ENCODE assay signal across 25 cellular contexts in genomic region chr12:93653079-93653478, GRCh38. TPM values are rescaled to one million over a fixed set of nuclear protein-coding genes. Genes with fewer than 3 reads are reported as not detected.
DNase-seq lines count a peak whose midpoint lies in the region; ATAC-seq and TF ChIP-seq lines count a peak whose summit lies in the region.
"Had no signal": no experiment of that assay in that cellular context is flagged by ENCODE, and none has a peak within 500 bp of the region (broad histone marks: within the 10 kb centered on the region; RNA-seq: fewer than 3 reads in every experiment).

No MANE protein-coding gene starts in this region.

- no peak overlapping the region for H3K4me3 Mint-ChIP-seq in activated T-helper 17 cell treated with anti-CD3 and anti-CD28 coated beads, Interleukin-2, amount 50 U/mL, for 72 hours
- H3K4me3 Mint-ChIP-seq: activated CD4-positive, alpha-beta T cell treated with anti-CD3 and anti-CD28 coated beads for 36 hours; activated naive CD8-positive, alpha-beta T cell treated with anti-CD3 and anti-CD28 coated beads for 36 hours; CD4-positive, alpha-beta memory T cell; nephron; T-helper 17 cell had no signal

- no peaks in the 10 kb centered on the region for H3K36me3 Mint-ChIP-seq in activated T-helper 17 cell treated with anti-CD3 and anti-CD28 coated beads, Interleukin-2, amount 50 U/mL, for 72 hours (ENCODE audit: low read depth)
- H3K36me3 Mint-ChIP-seq: CD4-positive, alpha-beta memory T cell had no signal

- H3K4me1 ChIP-seq in adrenal gland (replicated peaks in 1 of 2): no peaks in the 10 kb centered on the region
- H3K4me1 ChIP-seq: pancreas, tibial nerve had no signal

- no peaks in the 10 kb centered on the region for H3K36me3 ChIP-seq in GM06990 (ENCODE audit: control insufficient read depth, insufficient read depth, low read length)
- H3K36me3 ChIP-seq in adrenal gland (replicated peaks in 1 of 2): no peaks in the 10 kb centered on the region
- H3K36me3 ChIP-seq: pancreas, tibial nerve had no signal

- intact Hi-C loops in left colon (cut with DNase I, micrococcal nuclease) (no loop called here), adrenal gland (cut with DNase I) (no loop called here)

- TF ChIP-seq CTCF in GM06990 (IDR thresholded peaks at IDR 0.05; ENCODE audit: insufficient read depth, low read length, poor library complexity, severe bottlenecking): no peak
- TF ChIP-seq CTCF in adrenal gland (IDR thresholded peaks at IDR 0.05): no peak

- DNase-seq in GM06990 (ENCODE audit: extremely low read depth, insufficient read length) (peak; percentile 3), left colon (no peak), adrenal gland (no peak), NOMO-1 treated with dmso at 0.1 percent for 144 hours (lab: John Stamatoyannopoulos, UW; ENCODE audit: unreplicated experiment) (no peak)
- DNase-seq: activated CD4-positive, alpha-beta T cell treated with anti-CD3 and anti-CD28 coated beads for 36 hours; activated effector memory CD4-positive, alpha-beta T cell treated with anti-CD3 and anti-CD28 coated beads, Interleukin-2, amount 50 U/mL, for 16 hours; activated naive CD8-positive, alpha-beta T cell treated with anti-CD3 and anti-CD28 coated beads for 36 hours; caudate nucleus; CD4-positive, alpha-beta memory T cell; head of caudate nucleus; IMR-90; kidney; mucosa of descending colon; NCI-H345; pancreas; retina; T-helper 17 cell had no signal

- H3K9me3 Mint-ChIP-seq in activated T-helper 17 cell treated with anti-CD3 and anti-CD28 coated beads, Interleukin-2, amount 50 U/mL, for 72 hours: no peaks in the 10 kb centered on the region
- H3K9me3 Mint-ChIP-seq: CD4-positive, alpha-beta memory T cell; nephron had no signal

- no peak overlapping the region for H3K27ac Mint-ChIP-seq in activated T-helper 17 cell treated with anti-CD3 and anti-CD28 coated beads, Interleukin-2, amount 50 U/mL, for 72 hours
- H3K27ac Mint-ChIP-seq: activated CD4-positive, alpha-beta T cell treated with anti-CD3 and anti-CD28 coated beads for 36 hours; activated naive CD8-positive, alpha-beta T cell treated with anti-CD3 and anti-CD28 coated beads for 36 hours; CD4-positive, alpha-beta memory T cell; nephron; T-helper 17 cell had no signal

- no peak overlapping the region for H3K4me3 ChIP-seq in GM06990 (replicated peaks; ENCODE audit: low read depth, low read length)
- H3K4me3 ChIP-seq in adrenal gland: no peak overlapping the region
- H3K4me3 ChIP-seq: lung, mucosa of descending colon, pancreas, skin epidermis, tibial nerve had no signal

- no peaks in the 10 kb centered on the region for H3K27me3 ChIP-seq in GM06990 (replicated peaks; ENCODE audit: control insufficient read depth, insufficient read depth, low read length)
- H3K27me3 ChIP-seq in adrenal gland: no peaks in the 10 kb centered on the region
- H3K27me3 ChIP-seq: pancreas, tibial nerve had no signal

- no peak overlapping the region for H3K27ac ChIP-seq in adrenal gland
- H3K27ac ChIP-seq: pancreas, skin epidermis, tibial nerve had no signal

- no peak for TF ChIP-seq POLR2A in adrenal gland (IDR thresholded peaks at IDR 0.05)

- no peaks in the 10 kb centered on the region for H3K9me3 ChIP-seq in adrenal gland (replicated peaks in 1 of 3)
- H3K9me3 ChIP-seq: mucosa of descending colon, pancreas, tibial nerve had no signal

- H3K4me1 Mint-ChIP-seq in activated T-helper 17 cell treated with anti-CD3 and anti-CD28 coated beads, Interleukin-2, amount 50 U/mL, for 72 hours: no peaks in the 10 kb centered on the region
- H3K4me1 Mint-ChIP-seq: activated CD4-positive, alpha-beta T cell treated with anti-CD3 and anti-CD28 coated beads for 36 hours; activated naive CD8-positive, alpha-beta T cell treated with anti-CD3 and anti-CD28 coated beads for 36 hours; CD4-positive, alpha-beta memory T cell; nephron had no signal

- WGBS in adrenal gland, 4 donors: 90 to 98% (median 93%) methylated on average over 3 of the region's 3 CpGs

- ATAC-seq in GM18870 (IDR thresholded peaks at IDR 0.05; ENCODE audit: unreplicated experiment) (peak; percentile 65), HG03342 (IDR thresholded peaks at IDR 0.05; ENCODE audit: unreplicated experiment) (peak; percentile 74), left colon (no peak), HG02642 (IDR thresholded peaks at IDR 0.05; ENCODE audit: poor library complexity, unreplicated experiment) (no peak)
- peak; percentile 34 for ATAC-seq in activated T-helper 17 cell treated with anti-CD3 and anti-CD28 coated beads, Interleukin-2, amount 50 U/mL, for 72 hours (replicated peaks)
- ATAC-seq: activated CD4-positive, alpha-beta T cell treated with anti-CD3 and anti-CD28 coated beads for 36 hours; mucosa of descending colon; pancreas; T-helper 17 cell had no signal

- no peaks in the 10 kb centered on the region for H3K27me3 Mint-ChIP-seq in activated T-helper 17 cell treated with anti-CD3 and anti-CD28 coated beads, Interleukin-2, amount 50 U/mL, for 72 hours
- H3K27me3 Mint-ChIP-seq: activated naive CD8-positive, alpha-beta T cell treated with anti-CD3 and anti-CD28 coated beads for 36 hours; T-helper 17 cell had no signal

RNA-seq across cellular contexts. Expression of gene CRADD, which starts 24.1 kb away (rescaled TPM):
- 10 to 100 TPM; 21.4 to 23.0 TPM for total RNA-seq in activated T-helper 17 cell treated with anti-CD3 and anti-CD28 coated beads, Interleukin-2, amount 50 U/mL, for 72 hours
- total RNA-seq in left colon (10 to 100 TPM; 22.1 to 27.6 TPM), adrenal gland (10 to 100 TPM; 27.4 to 70.1 (median 40.4) TPM)
- 10 to 100 TPM in 2 of 3 donors, 1 to 10 TPM in 1; 7.3 to 29.6 (median 14.6) TPM for polyA plus RNA-seq in adrenal gland

Comparison
In these comparisons a context has a peak if more than half of its experiments do, and no peak if none do; other contexts are left out.
1. ATAC-seq: peak in GM18870 (single experiment), HG03342 (single experiment) and activated T-helper 17 cell treated with anti-CD3 and anti-CD28 coated beads, Interleukin-2, amount 50 U/mL, for 72 hours (single experiment); none in left colon (single experiment) and HG02642 (single experiment).